In genomic region chr9:94829380-94830070, GRCh38 we compare ENCODE assay signal across 15 cellular contexts.
"Had no signal": no experiment of that assay in that cellular context is flagged by ENCODE, and none has a peak within 500 bp of the region (broad histone marks: within the 10 kb centered on the region; RNA-seq: fewer than 3 reads in every experiment).

No MANE protein-coding gene starts in this region.

- H3K27ac ChIP-seq: left ventricle myocardium inferior, thyroid gland had no signal

- DNase-seq: activated CD4-positive, alpha-beta T cell treated with anti-CD3 and anti-CD28 coated beads, Interleukin-2, amount 10 ng/mL, durations not matched to agents 7 days and 5 days; activated CD4-positive, CD25-positive, alpha-beta regulatory T cell; activated CD8-positive, alpha-beta memory T cell treated with anti-CD3 and anti-CD28 coated beads for 24 hours; activated naive CD4-positive, alpha-beta T cell treated with anti-CD3 and anti-CD28 coated beads, Interleukin-2, amount 10 ng/mL, durations not matched to agents 7 days and 5 days; foreskin melanocyte; left ventricle myocardium inferior; naive B cell; retina; thyroid gland had no signal

- H3K27me3 ChIP-seq: thyroid gland had no signal

- FAIRE-seq: colon, endothelial cell of umbilical vein, keratinocyte, TTC549 had no signal

- H3K36me3 ChIP-seq: left ventricle myocardium inferior, thyroid gland had no signal

- ATAC-seq: activated T-helper 17 cell treated with anti-CD3 and anti-CD28 coated beads, Interleukin-2, amount 50 U/mL, for 72 hours had no signal

- H3K4me3 ChIP-seq: left ventricle myocardium inferior, skin epidermis, thyroid gland had no signal

- H3K9me3 ChIP-seq: left ventricle myocardium inferior, thyroid gland had no signal
